ENCODE assay signal across 33 cellular contexts in the genomic region with DNA sequence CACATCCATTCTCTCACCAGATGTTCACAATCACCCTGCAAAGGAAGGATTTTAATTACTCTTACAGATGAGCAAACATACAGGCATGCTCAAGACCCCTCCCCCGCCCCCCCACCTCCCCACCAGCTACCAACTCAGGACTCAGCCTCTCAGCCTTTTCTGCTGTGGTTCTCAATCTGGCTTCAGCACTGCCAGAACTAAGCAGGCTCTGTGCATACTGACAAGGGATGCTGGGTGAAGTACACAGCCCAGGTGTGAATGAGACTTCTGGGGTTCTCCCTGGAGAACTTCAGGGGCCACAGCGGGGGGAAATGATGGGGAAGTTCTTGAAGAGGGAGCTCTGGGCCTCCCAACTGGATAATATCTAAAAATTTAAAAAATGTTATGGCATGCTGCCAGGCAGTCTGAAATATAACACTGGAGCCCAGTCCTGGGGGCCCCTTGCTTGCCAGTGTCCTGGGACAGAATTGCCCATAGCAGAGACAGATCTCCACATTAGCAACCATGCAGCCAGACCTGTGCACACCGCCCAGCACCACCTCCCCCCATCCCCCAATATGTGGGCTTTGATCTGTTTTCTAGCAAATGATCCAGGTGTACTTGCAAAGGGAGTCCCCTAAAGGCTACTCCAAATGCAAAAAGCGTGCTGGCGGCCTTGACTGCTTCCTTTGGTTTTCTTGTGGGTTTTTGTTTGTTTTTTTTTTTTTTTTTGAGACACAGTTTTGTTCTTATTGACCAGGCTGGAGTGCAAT. TPM values are rescaled to one million over a fixed set of nuclear protein-coding genes. Genes with fewer than 3 reads are reported as not detected.
A peak's percentile ranks its signal among the peaks of the same experiment; 100 is the strongest.
DNase-seq lines count a peak whose midpoint lies in the region; ATAC-seq, FAIRE-seq and TF ChIP-seq lines count a peak whose summit lies in the region.
"Had no signal": no experiment of that assay in that cellular context is flagged by ENCODE, and none has a peak within 500 bp of the region (broad histone marks: within the 10 kb centered on the region; RNA-seq: fewer than 3 reads in every experiment).

No MANE protein-coding gene starts in this region.

- no peak for TF ChIP-seq RAD21 in A549 (conservative IDR thresholded peaks at IDR 0.05 in 1 of 2, IDR thresholded peaks at IDR 0.05 in 1 of 2)

- H3K36me3 ChIP-seq in adipocyte (ENCODE audit: control insufficient read depth, insufficient read depth, low read length, severe bottlenecking) (peaks cover 16% of the 10 kb centered on the region), OCI-LY7 (ENCODE audit: insufficient read depth, low read length) (no peaks in the 10 kb centered on the region)
- H3K36me3 ChIP-seq: colonic mucosa, prostate gland had no signal

- peak overlapping the region in 1 of 2 experiments; percentile 42; a peak in 3 of 6 replicates for H3K27ac ChIP-seq in A549
- H3K27ac ChIP-seq in OCI-LY7 (ENCODE audit: low read depth, low read length, poor library complexity, severe bottlenecking): no peak overlapping the region
- H3K27ac ChIP-seq: BLaER1, brain microvascular endothelial cell, colonic mucosa, prostate gland, thyroid gland had no signal

- peaks cover 17% of the 10 kb centered on the region for H3K9me3 ChIP-seq in A549
- peaks cover 16% of the 10 kb centered on the region for H3K9me3 ChIP-seq in adipocyte (ENCODE audit: control insufficient read depth, low read length)
- H3K9me3 ChIP-seq in OCI-LY7 (ENCODE audit: low read length): no peaks in the 10 kb centered on the region
- H3K9me3 ChIP-seq: colonic mucosa, prostate gland, thyroid gland had no signal

- CTCF ChIA-PET in A549 (lab: Yijun Ruan, JAX) (interaction anchor here (1.4 to 1.9 kb wide), 4 partner anchors 9 to 95 kb away, joined by 3 to 6 read pairs (median 4); no protein-coding TSS in a partner anchor), OCI-LY7 (lab: Charles Lee; ENCODE audit: unreplicated experiment) (no interaction called here), GM10248 (lab: Yijun Ruan, JAX) (no interaction called here)

- DNase-seq in A549 (ENCODE audit: low read depth in 1 of 2, low spot score in 1 of 2) (no peak), HTR-8/SVneo (ENCODE audit: insufficient read length, low spot score) (peak; percentile 45), adipocyte (ENCODE audit: low read depth) (peak; percentile 54), hepatic stellate cell (ENCODE audit: low spot score) (peak; percentile 33), globus pallidus (ENCODE audit: low spot score) (no peak), OCI-LY7 (ENCODE audit: low spot score) (no peak), GM10248 (ENCODE audit: extremely low spot score) (no peak)
- DNase-seq: activated CD8-positive, alpha-beta T cell treated with anti-CD3 and anti-CD28 coated beads, Interleukin-2, amount 10 ng/mL, durations not matched to agents 7 days and 5 days; activated gamma-delta T cell; activated naive CD8-positive, alpha-beta T cell treated with anti-CD3 and anti-CD28 coated beads, Interleukin-2, amount 50 U/mL, for 24 hours; activated T-cell treated with anti-CD3 and anti-CD28 coated beads, Interleukin-2, amount 50 U/mL, for 1 hour; brain microvascular endothelial cell; colonic mucosa; DMS79 treated with DMSO at 0.1 percent for 48 hours; effector memory CD4-positive, alpha-beta T cell; HCEC 1CT; kidney; MG63; NCI-H1417; NCI-H2081 treated with DMSO at 0.1 percent for 48 hours; NCI-H446; SIG-M5; stimulated activated naive CD8-positive, alpha-beta T cell treated with anti-CD3 and anti-CD28 coated beads, Interleukin-15, amount 100 ng/mL, for 72 hours; T-helper 1 cell; thyroid gland had no signal

- H3K4me1 ChIP-seq in A549 (peaks cover 6% of the 10 kb centered on the region; the same call in 2 of the 3 replicates), adipocyte (ENCODE audit: control insufficient read depth, insufficient read depth, low read length) (peaks cover 11% of the 10 kb centered on the region), OCI-LY7 (ENCODE audit: insufficient read depth, low read length, poor library complexity, severe bottlenecking) (no peaks in the 10 kb centered on the region)
- H3K4me1 ChIP-seq: colonic mucosa, prostate gland had no signal

- peak; percentile 35 to 39; a peak in 3 of 6 replicates for ATAC-seq in A549
- ATAC-seq in HG02885 (IDR thresholded peaks at IDR 0.05; ENCODE audit: poor library complexity, unreplicated experiment): no peak
- ATAC-seq: activated CD8-positive, alpha-beta T cell treated with anti-CD3 and anti-CD28 coated beads, Interleukin-2, amount 10 ng/mL, durations not matched to agents 7 days and 5 days; activated naive CD8-positive, alpha-beta T cell treated with anti-CD3 and anti-CD28 coated beads, Interleukin-2, amount 50 U/mL, for 24 hours; stimulated activated naive CD8-positive, alpha-beta T cell treated with anti-CD3 and anti-CD28 coated beads, Interleukin-15, amount 100 ng/mL, for 72 hours had no signal

- intact Hi-C loops in OCI-LY7 (cut with micrococcal nuclease; ENCODE audit: unreplicated experiment): no loop called here

- H3K9ac ChIP-seq in adipocyte (ENCODE audit: low read length): no peak overlapping the region
- H3K9ac ChIP-seq: BLaER1 had no signal

- no peaks in the 10 kb centered on the region for H3K27me3 ChIP-seq in adipocyte (replicated peaks; ENCODE audit: control insufficient read depth, insufficient read depth, low read length)
- H3K27me3 ChIP-seq: BLaER1, brain microvascular endothelial cell, colonic mucosa, MG63, thyroid gland had no signal

- POLR2A ChIA-PET in A549 (lab: Yijun Ruan, JAX) (interaction anchor here (2.1 kb wide), 1 partner anchor 48 kb away, joined by 6 read pairs; no protein-coding TSS in a partner anchor), OCI-LY7 (lab: Charles Lee) (interaction anchor here (0.6 kb wide), 2 partner anchors 144 to 162 kb away, joined by 3 to 4 read pairs; no protein-coding TSS in a partner anchor), GM10248 (lab: Yijun Ruan, JAX) (no interaction called here)

- BruUV-seq in OCI-LY7 (replicated peaks; lab: Mats Ljungman, UMichigan): no TSS peak

- H3K79me2 ChIP-seq in OCI-LY7 (ENCODE audit: insufficient read depth, low read depth, low read length): no peaks in the 10 kb centered on the region

- TF ChIP-seq CTCF in A549 (IDR thresholded peaks at IDR 0.05) (no peak), OCI-LY7 (conservative IDR thresholded peaks at IDR 0.05; ENCODE audit: low read length) (no peak), GM10248 (IDR thresholded peaks at IDR 0.05; ENCODE audit: control extremely low read depth, extremely low read depth, low read depth, missing control alignments) (no peak)

- WGBS in A549 (ENCODE audit: missing lambda C conversion rate): 81% methylated on average over 4 of the region's 5 CpGs

- TF ChIP-seq POLR2A in A549 (IDR thresholded peaks at IDR 0.05; ENCODE audit: low read length): no peak

- no peak for TF ChIP-seq EP300 in A549 (IDR thresholded peaks at IDR 0.05)

- no peak overlapping the region for H2AFZ ChIP-seq in OCI-LY7 (ENCODE audit: low read length)

- no peaks in the 10 kb centered on the region for H3K9me2 ChIP-seq in OCI-LY7 (ENCODE audit: insufficient read depth, low read length)

- FAIRE-seq in A549 (lab: Jason Lieb, UNC): no peak
- FAIRE-seq in HTR-8/SVneo (lab: Jason Lieb, UNC): no peak
- FAIRE-seq: A204.1, GM12892, kidney, TTC549 had no signal

- H3K4me2 ChIP-seq in A549 (no peak overlapping the region), OCI-LY7 (ENCODE audit: low read length) (no peak overlapping the region)
- H3K4me2 ChIP-seq: BLaER1 had no signal

- H3K4me3 ChIP-seq in A549 (no peak overlapping the region), adipocyte (ENCODE audit: low read length) (no peak overlapping the region), OCI-LY7 (ENCODE audit: low read depth, low read length, poor library complexity, severe bottlenecking) (no peak overlapping the region)
- H3K4me3 ChIP-seq: BLaER1, colonic mucosa, lung, MG63, prostate gland, thyroid gland had no signal

- H4K20me1 ChIP-seq in OCI-LY7 (ENCODE audit: insufficient read depth, low read length): no peaks in the 10 kb centered on the region
- H4K20me1 ChIP-seq: BLaER1 had no signal

TF ChIP-seq in A549, 52 proteins besides CTCF, POLR2A, EP300 and RAD21:
- TF ChIP-seq, protein P1, sequence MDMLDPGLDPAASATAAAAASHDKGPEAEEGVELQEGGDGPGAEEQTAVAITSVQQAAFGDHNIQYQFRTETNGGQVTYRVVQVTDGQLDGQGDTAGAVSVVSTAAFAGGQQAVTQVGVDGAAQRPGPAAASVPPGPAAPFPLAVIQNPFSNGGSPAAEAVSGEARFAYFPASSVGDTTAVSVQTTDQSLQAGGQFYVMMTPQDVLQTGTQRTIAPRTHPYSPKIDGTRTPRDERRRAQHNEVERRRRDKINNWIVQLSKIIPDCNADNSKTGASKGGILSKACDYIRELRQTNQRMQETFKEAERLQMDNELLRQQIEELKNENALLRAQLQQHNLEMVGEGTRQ (IDR thresholded peaks at IDR 0.05): no peak
- 0 out of 5 replicates have a peak, but pooled peaks of 1 of the 2 experiments have one; percentile 2 for TF ChIP-seq JUN (IDR thresholded peaks at IDR 0.05)

RNA-seq across cellular contexts. Expression of a gene that starts 41.4 kb away (rescaled TPM):
- polyA plus RNA-seq in A549 (2011; rRNA removed): not detected in 2 replicates
- 0.03 TPM in 1 of 2 replicates, not detected in the other for polyA plus RNA-seq in A549 (2012; cell fraction: cytosol; rRNA removed)
- polyA plus RNA-seq in A549 (2012; cell fraction: nucleus; rRNA removed): 0.13 TPM in 1 of 2 replicates, not detected in the other
- not detected in 3 replicates for polyA plus RNA-seq in A549 (2017; fragmentation: RNase III; extraction: RNeasy Plus Mini Kit Qiagen cat#74134 plus additional on column Dnase treatment)
- 0.24 TPM in 1 of 2 replicates, not detected in the other for polyA minus RNA-seq in A549 (2011; rRNA and poly(A)+ RNA removed)
- not detected in 2 replicates for total RNA-seq in OCI-LY7 (2014; rRNA removed; shearing (Covaris generic))
- not detected in 2 replicates for total RNA-seq in OCI-LY7 (2022)
- total RNA-seq: activated CD8-positive, alpha-beta T cell treated with anti-CD3 and anti-CD28 coated beads, Interleukin-2, amount 10 ng/mL, durations not matched to agents 7 days and 5 days; colonic mucosa; glomerular endothelial cell; thyroid gland had no signal
- polyA plus RNA-seq: lung had no signal

Comparison
In these comparisons a context has a peak if more than half of its experiments do, and no peak if none do; other contexts are left out.
1. DNase-seq: peak in HTR-8/SVneo (single experiment), adipocyte (single experiment) and hepatic stellate cell (single experiment); none in A549 (0 of 2), globus pallidus (single experiment), OCI-LY7 (single experiment) and GM10248 (single experiment).